8 cellular contexts compared by ENCODE assay signal in the genomic region with DNA sequence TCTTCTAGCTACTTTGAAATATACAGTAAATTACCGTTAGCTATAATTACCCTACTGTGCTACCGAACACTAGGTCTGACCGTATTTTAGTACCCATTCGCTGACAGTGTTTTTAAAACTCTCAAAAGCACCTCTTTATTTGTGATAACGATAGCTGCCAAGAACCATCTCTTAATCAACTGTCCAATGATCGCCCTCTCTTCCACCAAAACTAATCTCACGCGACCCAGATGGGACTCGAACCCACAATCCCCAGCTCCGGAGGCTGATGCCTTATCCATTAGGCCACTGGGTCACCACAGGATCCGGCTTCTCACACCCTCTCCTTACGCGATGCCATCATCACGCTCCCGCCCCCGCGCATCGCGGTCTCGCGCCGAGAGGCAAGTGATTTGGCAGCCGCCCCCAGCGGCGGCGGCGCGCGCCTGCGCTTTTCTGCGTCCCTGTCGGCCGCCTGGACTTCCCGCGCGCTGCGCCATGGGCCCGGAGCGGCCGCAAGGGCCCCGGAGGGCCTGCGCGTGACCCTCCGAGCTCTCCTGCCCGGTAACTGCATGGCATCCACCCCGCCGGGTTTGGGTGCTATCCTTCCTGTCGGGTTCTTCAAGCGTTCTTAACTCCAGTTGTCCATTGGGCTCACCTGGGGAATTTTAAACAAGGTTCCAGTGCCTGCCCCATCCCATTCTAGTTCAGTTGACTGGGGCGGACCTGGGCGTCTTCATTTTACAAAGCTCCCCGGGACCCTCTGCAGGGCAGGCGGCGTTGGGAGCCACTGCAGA. TPM values are rescaled to one million over a fixed set of nuclear protein-coding genes. Genes with fewer than 3 reads are reported as not detected.
DNase-seq lines count a peak whose midpoint lies in the region; TF ChIP-seq lines count a peak whose summit lies in the region.

No MANE protein-coding gene starts in this region.

- TF ChIP-seq EP300 in stomach (IDR thresholded peaks at IDR 0.05), result no peak

- no peaks in the 10 kb centered on the region for H3K36me3 ChIP-seq in MG63
- H3K36me3 ChIP-seq in stomach, result no peaks in the 10 kb centered on the region

- TF ChIP-seq CTCF in foreskin fibroblast (IDR thresholded peaks at IDR 0.05; ENCODE audit: low read depth, low read length) (peak; percentile 29), neural crest cell (conservative IDR thresholded peaks at IDR 0.05) (peak; percentile 59), stomach (IDR thresholded peaks at IDR 0.05) (peak in 5 of 7 experiments; percentile 28 to 71 (median 54))

- peaks cover 12% of the 10 kb centered on the region for H3K27me3 Mint-ChIP-seq in neural crest cell (ENCODE audit: low read depth)

- DNase-seq in GM03348 (ENCODE audit: low spot score) (peak; percentile 96), HCEC 1CT (peak; percentile 89), MG63 (peak; percentile 93), SHP77 (lab: John Stamatoyannopoulos, UW) (peak; percentile 79 to 86), activated gamma-delta T cell treated with Interleukin-2 at 50 U/mL for 16 hours (peak; percentile 96), foreskin fibroblast (peak; percentile 92 to 98), neural crest cell (ENCODE audit: low read depth, low spot score) (peak; percentile 100), stomach (peak; percentile 97)

- H3K4me3 ChIP-seq in MG63 (peak overlapping the region; percentile 55), foreskin fibroblast (ENCODE audit: low read depth in 1 of 2, low read length in 2 of 2) (peak overlapping the region; percentile 53 to 70), stomach (peak overlapping the region; percentile 55 to 64 (median 56))

- peak overlapping the region; percentile 94 for H3K27ac Mint-ChIP-seq in neural crest cell (ENCODE audit: unreplicated experiment)

- no peak for TF ChIP-seq POLR2A in stomach (IDR thresholded peaks at IDR 0.05)

- peak overlapping the region; percentile 79 to 95 (median 88) for H3K27ac ChIP-seq in stomach

- H3K36me3 Mint-ChIP-seq in neural crest cell (ENCODE audit: low read depth), result peaks cover 4% of the 10 kb centered on the region

- H3K4me1 Mint-ChIP-seq in neural crest cell, result peaks cover 19% of the 10 kb centered on the region

- peak overlapping the region; percentile 89 for H3K4me3 Mint-ChIP-seq in neural crest cell

- WGBS in stomach, 5 donors, result 0 to 1% (median 0%) methylated on average over 17 to 54 of the region's 54 CpGs

- intact Hi-C loops in stomach (cut with DNase I; ENCODE audit: low total_unique reads), result no loop called here

- H3K9me3 Mint-ChIP-seq in neural crest cell, result peaks cover 4% of the 10 kb centered on the region

- H3K27me3 ChIP-seq in MG63, result no peaks in the 10 kb centered on the region
- H3K27me3 ChIP-seq in stomach, result no peaks in the 10 kb centered on the region

- H3K4me1 ChIP-seq in stomach, result peaks cover 0 to 13% (median 5%) of the 10 kb centered on the region in 4 donors

- H3K9me3 ChIP-seq in MG63 (no peaks in the 10 kb centered on the region), stomach (no peaks in the 10 kb centered on the region)

RNA-seq across cellular contexts. Expression of gene KPNA2, which starts 15.7 kb away (rescaled TPM):
- total RNA-seq in MG63 (2014; rRNA removed; shearing (Covaris generic); ENCODE audit: low replicate concordance), result 187 and 211 TPM in 2 replicates
- 376 and 397 TPM in 2 replicates for total RNA-seq in neural crest cell
- total RNA-seq in stomach, result 10 to 100 TPM in 2 of 5 donors, 1 to 10 TPM in 2, under 1 TPM in 1; 0.58 to 26.3 (median 5.4) TPM
- polyA plus RNA-seq in stomach, result 10 to 100 TPM; 12.1 to 23.7 (median 21.0) TPM

RNA-seq across cellular contexts. Expression of gene C17orf58, which starts 23.6 kb away (rescaled TPM):
- 5.2 and 21.1 TPM in 2 replicates for total RNA-seq in MG63 (2014; rRNA removed; shearing (Covaris generic); ENCODE audit: low replicate concordance)
- total RNA-seq in neural crest cell (16.4 and 18.9 TPM in 2 replicates), stomach (10 to 100 TPM in 3 of 5 donors, 1 to 10 TPM in 1, not detected in 1; 4.9 to 32.2 (median 19.5) TPM)
- 10 to 100 TPM in 1 of 3 donors, 1 to 10 TPM in 2; 9.6 to 23.1 (median 10.0) TPM for polyA plus RNA-seq in stomach

Comparison
In these comparisons a context has a peak if more than half of its experiments do, and no peak if none do; other contexts are left out.
1. Peak in every context shown above with its lines: DNase-seq, H3K4me3 ChIP-seq and H3K27ac ChIP-seq.